ENCODE assay signal across 10 cellular contexts in the genomic region with DNA sequence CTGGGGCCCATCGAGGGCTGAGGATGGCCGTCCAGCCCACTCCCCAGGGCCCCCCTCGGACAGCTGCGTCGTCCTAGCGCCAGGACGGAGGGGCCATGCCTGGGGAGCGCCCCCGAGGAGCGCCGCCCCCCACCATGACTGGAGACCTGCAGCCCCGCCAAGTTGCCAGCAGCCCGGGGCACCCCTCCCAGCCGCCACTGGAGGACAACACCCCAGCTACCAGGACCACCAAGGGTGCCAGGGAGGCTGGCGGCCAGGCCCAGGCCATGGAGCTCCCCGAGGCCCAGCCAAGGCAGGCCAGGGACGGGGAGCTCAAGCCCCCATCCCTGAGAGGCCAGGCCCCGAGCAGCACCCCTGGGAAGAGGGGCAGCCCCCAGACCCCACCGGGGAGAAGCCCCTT. TPM values are rescaled to one million over a fixed set of nuclear protein-coding genes. Genes with fewer than 3 reads are reported as not detected.
"Had no signal": no experiment of that assay in that cellular context is flagged by ENCODE, and none has a peak within 500 bp of the region (broad histone marks: within the 10 kb centered on the region; RNA-seq: fewer than 3 reads in every experiment).

No MANE protein-coding gene starts in this region.

- H3K4me2 ChIP-seq: KMS-11 had no signal

- H3K4me3 ChIP-seq: GM23248 had no signal

- H3K9ac ChIP-seq: GM23248, KMS-11 had no signal

- DNase-seq: GM23248, GOT3, H9, HCEC 1CT, HFFc6, Karpas-422, KBM-7 had no signal

- H3K27ac ChIP-seq: GM23248, HL-60, KMS-11 had no signal

- ATAC-seq: HepG2 had no signal

RNA-seq across cellular contexts. Expression of a gene that starts 44.6 kb away (rescaled TPM):
- total RNA-seq: HepG2 had no signal
